31 cellular contexts compared by ENCODE assay signal in the genomic region with DNA sequence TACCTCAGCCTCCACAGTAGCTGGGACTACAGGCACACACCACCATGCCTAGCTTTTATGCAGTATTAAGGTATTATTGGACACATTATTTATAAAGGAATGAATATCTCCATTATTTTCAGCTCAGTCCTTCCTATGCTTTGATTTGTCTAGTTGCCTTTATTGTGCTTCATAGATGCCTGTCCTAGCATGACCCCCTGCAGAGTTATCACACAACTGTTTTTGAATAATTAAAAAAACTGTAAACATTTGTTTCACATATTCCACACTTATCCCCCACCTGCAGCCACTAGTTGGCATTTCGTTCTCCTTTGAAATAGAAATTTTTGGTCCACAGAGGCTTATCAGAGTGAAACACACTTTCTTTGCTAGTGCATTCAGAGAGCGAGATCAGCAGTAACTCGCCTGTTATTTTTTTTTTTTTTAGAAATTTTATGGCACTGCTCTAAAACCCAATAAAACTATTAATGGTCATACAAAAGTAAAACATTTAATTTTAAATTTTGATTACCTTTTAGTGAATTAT.
"Had no signal": no experiment of that assay in that cellular context is flagged by ENCODE, and none has a peak within 500 bp of the region (broad histone marks: within the 10 kb centered on the region; RNA-seq: fewer than 3 reads in every experiment).

No MANE protein-coding gene starts in this region.

- H3K36me3 Mint-ChIP-seq: naive thymus-derived CD8-positive, alpha-beta T cell; stimulated activated effector memory CD8-positive, alpha-beta T cell treated with anti-CD3 and anti-CD28 coated beads, Interleukin-12 subunit alpha, Interleukin-12 subunit beta, amount 100 ng/mL, for 72 hours; type B pancreatic cell had no signal

- H3K4me3 ChIP-seq: colonic mucosa, dorsolateral prefrontal cortex, esophagus squamous epithelium, heart right ventricle, left lung, lower lobe of right lung, pancreas, prostate gland, sigmoid colon, uterus had no signal

- H3K4me3 Mint-ChIP-seq: activated B cell treated with CpG ODN at 0.5 μM for 24 hours; activated CD8-positive, alpha-beta T cell treated with anti-CD3 and anti-CD28 coated beads for 36 hours; activated naive CD4-positive, alpha-beta T cell treated with anti-CD3 and anti-CD28 coated beads, Interleukin-2, amount 50 U/mL, for 24 hours; endodermal cell; naive thymus-derived CD8-positive, alpha-beta T cell; neural crest cell; stimulated activated effector memory CD8-positive, alpha-beta T cell treated with anti-CD3 and anti-CD28 coated beads, Interleukin-12 subunit alpha, Interleukin-12 subunit beta, amount 100 ng/mL, for 72 hours; stimulated activated naive CD8-positive, alpha-beta T cell treated with anti-CD3 and anti-CD28 coated beads, Interleukin-15, Interleukin-2, amounts not matched to agents 100 ng/mL and 50 ng/mL, for 24 hours; type B pancreatic cell had no signal

- H3K4me1 Mint-ChIP-seq: endodermal cell, neural crest cell had no signal

- H3K9me3 ChIP-seq: colonic mucosa, esophagus squamous epithelium, heart right ventricle, left lung, lower lobe of right lung, pancreas, prostate gland, sigmoid colon, uterus had no signal

- H3K27ac ChIP-seq: colonic mucosa, dorsolateral prefrontal cortex, heart right ventricle, left lung, lower lobe of right lung, pancreas, prostate gland, sigmoid colon, uterus had no signal

- DNase-seq: activated B cell treated with CpG ODN at 0.5 μM for 24 hours; activated CD4-positive, alpha-beta T cell treated with anti-CD3 and anti-CD28 coated beads, Interleukin-2, amount 50 U/mL, for 1 hour; activated CD8-positive, alpha-beta T cell treated with anti-CD3 and anti-CD28 coated beads for 36 hours; activated T-cell treated with anti-CD3 and anti-CD28 coated beads, Interleukin-2, amount 50 U/mL, for 48 hours; anterior cingulate cortex; cerebellar nuclear complex; colonic mucosa; dorsolateral prefrontal cortex; endodermal cell; esophagus squamous epithelium; foreskin melanocyte; heart right ventricle; left lung; lower lobe of right lung; mesenchymal stem cell; naive thymus-derived CD8-positive, alpha-beta T cell; nucleus accumbens; pancreas; retina; sigmoid colon; small intestine; stimulated activated CD4-positive, alpha-beta T cell treated with anti-CD3 and anti-CD28 coated beads, Interleukin-4, amount 100 ng/mL, for 24 hours; substantia nigra; uterus had no signal

- H3K4me1 ChIP-seq: colonic mucosa, prostate gland, uterus had no signal

- ATAC-seq: activated CD8-positive, alpha-beta T cell treated with anti-CD3 and anti-CD28 coated beads for 36 hours; heart right ventricle; left lung; lower lobe of right lung; naive thymus-derived CD8-positive, alpha-beta T cell; pancreas; stimulated activated effector memory CD8-positive, alpha-beta T cell treated with anti-CD3 and anti-CD28 coated beads, Interleukin-12 subunit alpha, Interleukin-12 subunit beta, amount 100 ng/mL, for 72 hours had no signal

- H3K27me3 ChIP-seq: colonic mucosa, dorsolateral prefrontal cortex, esophagus squamous epithelium, heart right ventricle, left lung, pancreas, sigmoid colon, uterus had no signal

- H3K36me3 ChIP-seq: colonic mucosa, esophagus squamous epithelium, heart right ventricle, left lung, lower lobe of right lung, pancreas, prostate gland, sigmoid colon, uterus had no signal

- H3K27ac Mint-ChIP-seq: activated B cell treated with CpG ODN at 0.5 μM for 24 hours; activated CD8-positive, alpha-beta T cell treated with anti-CD3 and anti-CD28 coated beads for 36 hours; activated naive CD4-positive, alpha-beta T cell treated with anti-CD3 and anti-CD28 coated beads, Interleukin-2, amount 50 U/mL, for 24 hours; activated T-helper 2 cell treated with anti-CD3 and anti-CD28 coated beads, Interferon-gamma antibody, Interleukin-2, Interleukin-4, amounts not matched to agents 10 μg/mL and 5 μg/mL and 100 μg/mL, durations not matched to agents 14 hours and 24 hours and 36 hours; endodermal cell; stimulated activated effector memory CD8-positive, alpha-beta T cell treated with anti-CD3 and anti-CD28 coated beads, Interleukin-12 subunit alpha, Interleukin-12 subunit beta, amount 100 ng/mL, for 72 hours; stimulated activated naive CD8-positive, alpha-beta T cell treated with anti-CD3 and anti-CD28 coated beads, Interleukin-15, Interleukin-2, amounts not matched to agents 100 ng/mL and 50 ng/mL, for 24 hours; type B pancreatic cell had no signal

- H3K27me3 Mint-ChIP-seq: activated B cell treated with CpG ODN at 0.5 μM for 24 hours; activated CD8-positive, alpha-beta T cell treated with anti-CD3 and anti-CD28 coated beads for 36 hours; activated naive CD4-positive, alpha-beta T cell treated with anti-CD3 and anti-CD28 coated beads, Interleukin-2, amount 50 U/mL, for 24 hours; naive thymus-derived CD8-positive, alpha-beta T cell; stimulated activated naive CD8-positive, alpha-beta T cell treated with anti-CD3 and anti-CD28 coated beads, Interleukin-15, Interleukin-2, amounts not matched to agents 100 ng/mL and 50 ng/mL, for 24 hours; type B pancreatic cell had no signal

- H3K9me3 Mint-ChIP-seq: activated B cell treated with CpG ODN at 0.5 μM for 24 hours; activated CD8-positive, alpha-beta T cell treated with anti-CD3 and anti-CD28 coated beads for 36 hours; activated naive CD4-positive, alpha-beta T cell treated with anti-CD3 and anti-CD28 coated beads, Interleukin-2, amount 50 U/mL, for 24 hours; activated T-helper 2 cell treated with anti-CD3 and anti-CD28 coated beads, Interferon-gamma antibody, Interleukin-2, Interleukin-4, amounts not matched to agents 10 μg/mL and 5 μg/mL and 100 μg/mL, durations not matched to agents 14 hours and 24 hours and 36 hours; endodermal cell; naive thymus-derived CD8-positive, alpha-beta T cell; neural crest cell; stimulated activated effector memory CD8-positive, alpha-beta T cell treated with anti-CD3 and anti-CD28 coated beads, Interleukin-12 subunit alpha, Interleukin-12 subunit beta, amount 100 ng/mL, for 72 hours; stimulated activated naive CD8-positive, alpha-beta T cell treated with anti-CD3 and anti-CD28 coated beads, Interleukin-15, Interleukin-2, amounts not matched to agents 100 ng/mL and 50 ng/mL, for 24 hours; type B pancreatic cell had no signal
